ENCODE assay signal across 22 cellular contexts in genomic region chr10:1609038-1609411, GRCh38.
DNase-seq lines count a peak whose midpoint lies in the region; ATAC-seq, FAIRE-seq and TF ChIP-seq lines count a peak whose summit lies in the region.
"Had no signal": no experiment of that assay in that cellular context is flagged by ENCODE, and none has a peak within 500 bp of the region (broad histone marks: within the 10 kb centered on the region; RNA-seq: fewer than 3 reads in every experiment).

No MANE protein-coding gene starts in this region.

- H3K4me3 ChIP-seq in left ventricle myocardium inferior (peak overlapping the region; percentile 10), endodermal cell (ENCODE audit: low read length) (no peak overlapping the region), suprapubic skin (peak overlapping the region; percentile 7)
- H3K4me3 ChIP-seq: gastrocnemius medialis, K562, psoas muscle had no signal

- ATAC-seq in left ventricle myocardium superior = no peak
- ATAC-seq in naive B cell (ENCODE audit: low read depth in 2 of 2) = no peak
- no peak for ATAC-seq in activated CD8-positive, alpha-beta T cell treated with anti-CD3 and anti-CD28 coated beads, Interleukin-2, amount 10 ng/mL, durations not matched to agents 7 days and 5 days
- ATAC-seq: gastrocnemius medialis; K562; naive thymus-derived CD8-positive, alpha-beta T cell; psoas muscle had no signal

- H3K4me1 ChIP-seq in left ventricle myocardium inferior (peaks cover 8% of the 10 kb centered on the region), endodermal cell (ENCODE audit: control insufficient read depth, insufficient read depth, low read length) (peaks cover 10% of the 10 kb centered on the region), suprapubic skin (peaks cover 7% of the 10 kb centered on the region)
- H3K4me1 ChIP-seq: breast epithelium, gastrocnemius medialis, psoas muscle had no signal

- POLR2A ChIA-PET in activated CD8-positive, alpha-beta T cell treated with anti-CD3 and anti-CD28 coated beads, Interleukin-2, amount 10 ng/mL, durations not matched to agents 7 days and 5 days (lab: Charles Lee) = no interaction called here

- H3K36me3 ChIP-seq in left ventricle myocardium inferior (no peaks in the 10 kb centered on the region), endodermal cell (ENCODE audit: control insufficient read depth, insufficient read depth, low read length) (no peaks in the 10 kb centered on the region), suprapubic skin (no peaks in the 10 kb centered on the region)
- H3K36me3 ChIP-seq: breast epithelium, gastrocnemius medialis, spleen had no signal

- no peak for FAIRE-seq in HTR-8/SVneo (lab: Jason Lieb, UNC)
- FAIRE-seq: K562 had no signal

- H3K27ac Mint-ChIP-seq in endodermal cell (no peak overlapping the region), naive B cell (peak overlapping the region in 2 of 6 donors; percentile 30 to 88)
- H3K27ac Mint-ChIP-seq in activated CD8-positive, alpha-beta T cell treated with anti-CD3 and anti-CD28 coated beads, Interleukin-2, amount 10 ng/mL, durations not matched to agents 7 days and 5 days = no peak overlapping the region
- H3K27ac Mint-ChIP-seq: CD14-positive monocyte; dendritic cell treated with granulocyte-macrophage colony-stimulating factor and Interleukin-4, amounts not matched to agents 40 ng/mL and 50 ng/mL, for 4 days had no signal

- peaks cover 12% of the 10 kb centered on the region for H3K4me1 Mint-ChIP-seq in endodermal cell
- peaks cover 13 to 20% (median 17%) of the 10 kb centered on the region in 3 donors for H3K4me1 Mint-ChIP-seq in naive B cell
- H3K4me1 Mint-ChIP-seq in activated CD8-positive, alpha-beta T cell treated with anti-CD3 and anti-CD28 coated beads, Interleukin-2, amount 10 ng/mL, durations not matched to agents 7 days and 5 days (ENCODE audit: low read depth) = no peaks in the 10 kb centered on the region
- H3K4me1 Mint-ChIP-seq: CD14-positive monocyte had no signal

- H3K27ac ChIP-seq in left ventricle myocardium inferior (replicated peaks) (no peak overlapping the region), endodermal cell (ENCODE audit: low read depth, low read length) (peak overlapping the region; percentile 15), suprapubic skin (no peak overlapping the region)
- H3K27ac ChIP-seq: breast epithelium, epithelial cell of prostate, gastrocnemius medialis, psoas muscle, spleen had no signal

- no peaks in the 10 kb centered on the region for H3K9me3 ChIP-seq in left ventricle myocardium inferior (replicated peaks)
- H3K9me3 ChIP-seq in endodermal cell (ENCODE audit: control insufficient read depth, low read length) = no peaks in the 10 kb centered on the region
- H3K9me3 ChIP-seq in suprapubic skin = no peaks in the 10 kb centered on the region
- H3K9me3 ChIP-seq: breast epithelium, gastrocnemius medialis, psoas muscle, spleen had no signal

- H3K9me3 Mint-ChIP-seq in endodermal cell (no peaks in the 10 kb centered on the region), naive B cell (no peaks in the 10 kb centered on the region)
- no peaks in the 10 kb centered on the region for H3K9me3 Mint-ChIP-seq in activated CD8-positive, alpha-beta T cell treated with anti-CD3 and anti-CD28 coated beads, Interleukin-2, amount 10 ng/mL, durations not matched to agents 7 days and 5 days (ENCODE audit: insufficient read depth)
- H3K9me3 Mint-ChIP-seq: dendritic cell treated with granulocyte-macrophage colony-stimulating factor and Interleukin-4, amounts not matched to agents 40 ng/mL and 50 ng/mL, for 4 days; naive thymus-derived CD8-positive, alpha-beta T cell had no signal

- H3K27me3 Mint-ChIP-seq in endodermal cell (ENCODE audit: insufficient read depth) (peaks cover 6% of the 10 kb centered on the region), naive B cell (peaks cover 51 to 53% (median 51%) of the 10 kb centered on the region in 3 donors)
- H3K27me3 Mint-ChIP-seq in activated CD8-positive, alpha-beta T cell treated with anti-CD3 and anti-CD28 coated beads, Interleukin-2, amount 10 ng/mL, durations not matched to agents 7 days and 5 days (ENCODE audit: low read depth) = peaks cover 22% of the 10 kb centered on the region

- peak overlapping the region; percentile 32 for H3K4me3 Mint-ChIP-seq in endodermal cell
- H3K4me3 Mint-ChIP-seq in naive B cell = peak overlapping the region in 7 of 8 donors; percentile 38 to 85 (median 62)
- H3K4me3 Mint-ChIP-seq in activated CD8-positive, alpha-beta T cell treated with anti-CD3 and anti-CD28 coated beads, Interleukin-2, amount 10 ng/mL, durations not matched to agents 7 days and 5 days = no peak overlapping the region
- H3K4me3 Mint-ChIP-seq: dendritic cell treated with granulocyte-macrophage colony-stimulating factor and Interleukin-4, amounts not matched to agents 40 ng/mL and 50 ng/mL, for 4 days had no signal

- H3K27me3 ChIP-seq in left ventricle myocardium inferior (ENCODE audit: low read depth) (peaks cover 96% of the 10 kb centered on the region), endodermal cell (ENCODE audit: control insufficient read depth, insufficient read depth, low read length, poor library complexity, severe bottlenecking) (no peaks in the 10 kb centered on the region), suprapubic skin (peaks cover 34% of the 10 kb centered on the region)

- 15 to 38% methylated on average over 14 to 18 of the region's 18 CpGs for WGBS in endodermal cell (ENCODE audit: insufficient coverage in 1 of 2, insufficient read length in 1 of 2), 2 experiments
- 14% methylated on average over 18 of the region's 18 CpGs for WGBS in suprapubic skin

- CTCF ChIA-PET in activated CD8-positive, alpha-beta T cell treated with anti-CD3 and anti-CD28 coated beads, Interleukin-2, amount 10 ng/mL, durations not matched to agents 7 days and 5 days (lab: Charles Lee) = no interaction called here

- TF ChIP-seq POLR2A in suprapubic skin (IDR thresholded peaks at IDR 0.05) = no peak

- H3K9ac ChIP-seq in endodermal cell (ENCODE audit: extremely low read depth, low read length, poor library complexity, severe bottlenecking) = no peak overlapping the region

- DNase-seq in left ventricle myocardium inferior (no peak), left ventricle myocardium superior (no peak), endodermal cell (no peak), naive B cell (no peak), suprapubic skin (ENCODE audit: low spot score in 2 of 2) (no peak), foreskin melanocyte (no peak), HTR-8/SVneo (ENCODE audit: insufficient read length, low spot score) (no peak)
- no peak for DNase-seq in activated CD8-positive, alpha-beta T cell treated with anti-CD3 and anti-CD28 coated beads, Interleukin-2, amount 10 ng/mL, durations not matched to agents 7 days and 5 days
- DNase-seq: activated CD4-positive, alpha-beta T cell treated with anti-CD3 and anti-CD28 coated beads, Interleukin-2, amount 50 U/mL, for 1 hour; activated CD8-positive, alpha-beta memory T cell treated with anti-CD3 and anti-CD28 coated beads, Interleukin-2, amount 50 U/mL, for 48 hours; activated effector memory CD4-positive, alpha-beta T cell treated with anti-CD3 and anti-CD28 coated beads, Interleukin-2, amount 50 U/mL, for 16 hours; gastrocnemius medialis; naive thymus-derived CD8-positive, alpha-beta T cell; NCI-H524; psoas muscle; spleen; stimulated activated CD4-positive, alpha-beta T cell treated with anti-CD3 and anti-CD28 coated beads, Interleukin-4, amount 100 ng/mL, for 4 hours had no signal

- TF ChIP-seq CTCF in left ventricle myocardium inferior (IDR thresholded peaks at IDR 0.05; ENCODE audit: borderline replicate concordance) (no peak), endodermal cell (conservative IDR thresholded peaks at IDR 0.05) (no peak), suprapubic skin (IDR thresholded peaks at IDR 0.05) (no peak)

- intact Hi-C loops in left ventricle myocardium inferior (cut with micrococcal nuclease) (no loop called here), left ventricle myocardium superior (cut with micrococcal nuclease) (no loop called here)

- H3K36me3 Mint-ChIP-seq in endodermal cell (ENCODE audit: low read depth) = no peaks in the 10 kb centered on the region
- no peaks in the 10 kb centered on the region for H3K36me3 Mint-ChIP-seq in naive B cell
- no peaks in the 10 kb centered on the region for H3K36me3 Mint-ChIP-seq in activated CD8-positive, alpha-beta T cell treated with anti-CD3 and anti-CD28 coated beads, Interleukin-2, amount 10 ng/mL, durations not matched to agents 7 days and 5 days (ENCODE audit: low read depth)
- H3K36me3 Mint-ChIP-seq: CD14-positive monocyte; naive thymus-derived CD8-positive, alpha-beta T cell had no signal

- no peak for TF ChIP-seq EP300 in suprapubic skin (IDR thresholded peaks at IDR 0.05)
